Comparison of ENCODE assay signal across 1 cellular context in the genomic region with DNA sequence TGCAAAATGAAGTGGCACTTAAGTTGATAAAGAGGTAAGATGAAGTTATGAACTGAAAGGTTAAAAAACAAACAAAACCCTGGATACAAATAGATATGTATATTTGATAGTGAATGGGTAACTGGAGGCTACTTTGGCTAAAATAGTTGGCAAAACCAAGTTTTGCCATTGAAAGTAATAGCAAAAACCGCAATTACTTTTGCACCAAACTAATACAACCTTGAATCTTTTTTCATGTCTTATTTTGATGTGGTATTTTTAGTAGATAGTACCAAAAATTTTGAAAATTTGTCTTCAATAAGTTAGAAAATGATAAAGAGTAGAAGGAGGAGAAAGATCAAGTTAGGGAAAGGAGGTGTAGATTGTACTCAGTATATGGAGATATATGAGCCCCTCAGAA.
TF ChIP-seq lines count a peak whose summit lies in the region.

No MANE protein-coding gene starts in this region.

TF ChIP-seq in HepG2, 621 proteins besides CTCF, POLR2A, EP300 and RAD21 (continued from another document):
- TF ChIP-seq, protein P1, sequence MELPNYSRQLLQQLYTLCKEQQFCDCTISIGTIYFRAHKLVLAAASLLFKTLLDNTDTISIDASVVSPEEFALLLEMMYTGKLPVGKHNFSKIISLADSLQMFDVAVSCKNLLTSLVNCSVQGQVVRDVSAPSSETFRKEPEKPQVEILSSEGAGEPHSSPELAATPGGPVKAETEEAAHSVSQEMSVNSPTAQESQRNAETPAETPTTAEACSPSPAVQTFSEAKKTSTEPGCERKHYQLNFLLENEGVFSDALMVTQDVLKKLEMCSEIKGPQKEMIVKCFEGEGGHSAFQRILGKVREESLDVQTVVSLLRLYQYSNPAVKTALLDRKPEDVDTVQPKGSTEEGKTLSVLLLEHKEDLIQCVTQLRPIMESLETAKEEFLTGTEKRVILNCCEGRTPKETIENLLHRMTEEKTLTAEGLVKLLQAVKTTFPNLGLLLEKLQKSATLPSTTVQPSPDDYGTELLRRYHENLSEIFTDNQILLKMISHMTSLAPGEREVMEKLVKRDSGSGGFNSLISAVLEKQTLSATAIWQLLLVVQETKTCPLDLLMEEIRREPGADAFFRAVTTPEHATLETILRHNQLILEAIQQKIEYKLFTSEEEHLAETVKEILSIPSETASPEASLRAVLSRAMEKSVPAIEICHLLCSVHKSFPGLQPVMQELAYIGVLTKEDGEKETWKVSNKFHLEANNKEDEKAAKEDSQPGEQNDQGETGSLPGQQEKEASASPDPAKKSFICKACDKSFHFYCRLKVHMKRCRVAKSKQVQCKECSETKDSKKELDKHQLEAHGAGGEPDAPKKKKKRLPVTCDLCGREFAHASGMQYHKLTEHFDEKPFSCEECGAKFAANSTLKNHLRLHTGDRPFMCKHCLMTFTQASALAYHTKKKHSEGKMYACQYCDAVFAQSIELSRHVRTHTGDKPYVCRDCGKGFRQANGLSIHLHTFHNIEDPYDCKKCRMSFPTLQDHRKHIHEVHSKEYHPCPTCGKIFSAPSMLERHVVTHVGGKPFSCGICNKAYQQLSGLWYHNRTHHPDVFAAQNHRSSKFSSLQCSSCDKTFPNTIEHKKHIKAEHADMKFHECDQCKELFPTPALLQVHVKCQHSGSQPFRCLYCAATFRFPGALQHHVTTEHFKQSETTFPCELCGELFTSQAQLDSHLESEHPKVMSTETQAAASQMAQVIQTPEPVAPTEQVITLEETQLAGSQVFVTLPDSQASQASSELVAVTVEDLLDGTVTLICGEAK (IDR thresholded peaks at IDR 0.05), result peak; percentile 83
- TF ChIP-seq, protein P1 (CRISPR knock-in tag; IDR thresholded peaks at IDR 0.05), result no peak
TF ChIP-seq in HepG2: peak in this region for 1.
